ENCODE assay signal across 1 cellular context in genomic region chr14:20388159-20388558, GRCh38.
TF ChIP-seq lines count a peak whose summit lies in the region.

No MANE protein-coding gene starts in this region.

TF ChIP-seq in WTC11, 78 proteins besides CTCF, POLR2A, EP300 and RAD21 (continued from another document):
- TF ChIP-seq ZNF532 (CRISPR knock-in tag; IDR thresholded peaks at IDR 0.05; ENCODE audit: borderline replicate concordance) (no peak), FOXJ3 (CRISPR knock-in tag; IDR thresholded peaks at IDR 0.05; ENCODE audit: borderline replicate concordance) (no peak), SOX15 (CRISPR knock-in tag; IDR thresholded peaks at IDR 0.05) (no peak), RORB (CRISPR knock-in tag; IDR thresholded peaks at IDR 0.05) (no peak)
